Comparison of ENCODE assay signal across 8 cellular contexts in the genomic region with DNA sequence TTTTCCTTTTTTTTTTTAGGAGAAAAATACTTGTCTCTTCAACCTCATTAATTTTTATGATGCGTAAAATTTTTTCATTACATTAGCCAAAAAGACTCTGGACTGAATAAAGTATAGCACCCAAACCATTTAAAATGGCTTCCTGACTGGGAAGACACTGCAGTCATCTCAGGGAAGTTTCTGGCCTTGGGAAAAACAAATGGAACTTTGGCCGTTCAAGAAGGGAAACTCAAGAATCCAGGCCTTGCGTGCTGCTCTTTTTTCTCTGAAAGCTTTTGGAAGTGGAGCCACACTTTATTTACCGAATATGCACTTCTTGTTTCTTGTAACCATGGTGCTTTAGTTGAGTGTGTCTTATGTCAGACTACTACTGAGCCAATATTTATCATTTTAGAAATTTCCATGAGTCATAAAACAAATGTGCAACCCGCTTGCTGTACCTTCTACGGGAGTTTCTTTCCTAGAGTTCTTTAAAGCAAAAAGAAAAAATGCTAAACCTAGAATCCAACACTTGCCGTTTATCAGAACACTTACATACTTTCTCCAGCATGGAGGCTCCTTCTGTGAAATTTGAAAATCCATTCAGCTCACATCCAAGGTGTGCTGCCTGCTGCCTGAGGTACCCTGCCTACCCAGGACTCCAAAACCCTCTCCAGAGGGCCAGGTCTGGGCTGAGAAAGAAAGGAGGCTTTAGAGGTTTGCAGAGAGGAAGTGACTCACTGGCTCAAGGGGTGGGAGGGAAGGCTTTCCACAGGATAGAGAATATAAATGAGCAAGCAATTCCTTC. TPM values are rescaled to one million over a fixed set of nuclear protein-coding genes. Genes with fewer than 3 reads are reported as not detected.
A peak's percentile ranks its signal among the peaks of the same experiment; 100 is the strongest.
DNase-seq lines count a peak whose midpoint lies in the region; ATAC-seq and TF ChIP-seq lines count a peak whose summit lies in the region.

No MANE protein-coding gene starts in this region.

- H3K36me3 Mint-ChIP-seq in T-helper 2 cell treated with Interferon-gamma antibody and Interleukin-4, amounts not matched to agents 5 μg/mL and 100 μg/mL, for 36 hours (ENCODE audit: low read depth) = no peaks in the 10 kb centered on the region

- peak; percentile 28 for TF ChIP-seq EP300 in transverse colon (IDR thresholded peaks at IDR 0.05; ENCODE audit: low read depth)

- no peak overlapping the region for H2AFZ ChIP-seq in PC-3 (ENCODE audit: low read length)

- POLR2A ChIA-PET in PC-3 (lab: Charles Lee; ENCODE audit: unreplicated experiment) = interaction anchor here (0.5 to 2.4 kb wide), 4 partner anchors 11 to 432 kb away, joined by 7 to 26 read pairs (median 9); partner anchors contain the start of gene DSTN

- in situ Hi-C loops in transverse colon (cut with MboI; ENCODE audit: low pct_ligation_motif_present in 1 of 4, low pct_unique_long_range_greater_than_20kb in 1 of 4, low sequenced_read_pairs in 3 of 4) = no loop called here

- no peaks in the 10 kb centered on the region for H3K79me2 ChIP-seq in PC-3 (ENCODE audit: low read length)

- TSS peak; percentile 86 for BruUV-seq in PC-3 (replicated peaks; lab: Mats Ljungman, UMichigan)

- TF ChIP-seq POLR2A in breast epithelium (IDR thresholded peaks at IDR 0.05) (no peak), transverse colon (IDR thresholded peaks at IDR 0.05) (no peak)

- peak overlapping the region; percentile 67 for H3K27ac Mint-ChIP-seq in T-helper 2 cell treated with Interferon-gamma antibody and Interleukin-4, amounts not matched to agents 5 μg/mL and 100 μg/mL, for 36 hours

- DNase-seq in T-helper 2 cell treated with Interferon-gamma antibody and Interleukin-4, amounts not matched to agents 5 μg/mL and 100 μg/mL, for 36 hours (ENCODE audit: low spot score) = peak; percentile 57
- no peak for DNase-seq in T-helper 2 cell
- DNase-seq in PC-3 = peak; percentile 95
- DNase-seq in breast epithelium (ENCODE audit: low spot score in 2 of 2) = no peak
- DNase-seq in left lung = peak in 1 of 2 donors; percentile 69
- DNase-seq in transverse colon = peak; percentile 35
- DNase-seq in activated CD8-positive, alpha-beta memory T cell treated with anti-CD3 and anti-CD28 coated beads for 24 hours = no peak

- H3K36me3 ChIP-seq in PC-3 (ENCODE audit: low read depth, low read length) (no peaks in the 10 kb centered on the region), breast epithelium (no peaks in the 10 kb centered on the region), left lung (no peaks in the 10 kb centered on the region), transverse colon (no peaks in the 10 kb centered on the region)

- no peaks in the 10 kb centered on the region for H3K27me3 ChIP-seq in PC-3 (ENCODE audit: low read length)
- no peaks in the 10 kb centered on the region for H3K27me3 ChIP-seq in breast epithelium
- no peaks in the 10 kb centered on the region for H3K27me3 ChIP-seq in left lung
- H3K27me3 ChIP-seq in transverse colon = no peaks in the 10 kb centered on the region

- H3K9me3 Mint-ChIP-seq in T-helper 2 cell treated with Interferon-gamma antibody and Interleukin-4, amounts not matched to agents 5 μg/mL and 100 μg/mL, for 36 hours = no peaks in the 10 kb centered on the region

- no peaks in the 10 kb centered on the region for H3K27me3 Mint-ChIP-seq in T-helper 2 cell treated with Interferon-gamma antibody and Interleukin-4, amounts not matched to agents 5 μg/mL and 100 μg/mL, for 36 hours (ENCODE audit: low read depth)

- H3K9ac ChIP-seq in PC-3 (ENCODE audit: low read length) = peak overlapping the region; percentile 95

- H3K4me3 ChIP-seq in PC-3 (ENCODE audit: low read length) (peak overlapping the region; percentile 64), breast epithelium (peak overlapping the region in 1 of 3 donors; percentile 31), left lung (no peak overlapping the region), transverse colon (no peak overlapping the region)

- H3F3A ChIP-seq in PC-3 (ENCODE audit: low read length, unreplicated experiment) = peaks cover 14% of the 10 kb centered on the region

- CTCF ChIA-PET in PC-3 (lab: Charles Lee) = no interaction called here

- no peaks in the 10 kb centered on the region for H3K9me3 ChIP-seq in PC-3 (ENCODE audit: low read length)
- no peaks in the 10 kb centered on the region for H3K9me3 ChIP-seq in breast epithelium
- H3K9me3 ChIP-seq in left lung = no peaks in the 10 kb centered on the region
- no peaks in the 10 kb centered on the region for H3K9me3 ChIP-seq in transverse colon

- no peaks in the 10 kb centered on the region for H4K20me1 ChIP-seq in PC-3 (ENCODE audit: low read length)

- intact Hi-C loops in PC-3 (cut with micrococcal nuclease) = loop anchor here (1.0 to 5.0 kb wide), 3 partner anchors 11 to 694 kb away; partner anchors contain the start of gene SNX5
- intact Hi-C loops in breast epithelium (cut with DNase I; ENCODE audit: low total_unique reads) = no loop called here
- intact Hi-C loops in left lung (cut with DNase I) = no loop called here
- intact Hi-C loops in transverse colon (cut with DNase I; ENCODE audit: low total_unique reads) = no loop called here

- 35 to 39% methylated on average over 6 to 7 of the region's 7 CpGs for WGBS in transverse colon (ENCODE audit: low coverage in 1 of 2), 2 donors

- H3K9me2 ChIP-seq in PC-3 (replicated peaks; ENCODE audit: low read length) = no peaks in the 10 kb centered on the region

- H3K27ac ChIP-seq in PC-3 (ENCODE audit: low read length) (peak overlapping the region; percentile 98), breast epithelium (peak overlapping the region; percentile 92 to 93), left lung (peak overlapping the region; percentile 89 to 97), transverse colon (peak overlapping the region; percentile 85 to 98 (median 88))

- TF ChIP-seq CTCF in PC-3 (conservative IDR thresholded peaks at IDR 0.05; ENCODE audit: low read depth, low read length) (no peak), breast epithelium (IDR thresholded peaks at IDR 0.05) (no peak), left lung (IDR thresholded peaks at IDR 0.05) (no peak), transverse colon (IDR thresholded peaks at IDR 0.05) (no peak)

- H3K4me1 ChIP-seq in PC-3 (ENCODE audit: insufficient read depth, low read length) (peaks cover 50% of the 10 kb centered on the region), breast epithelium (peaks cover 9 to 13% of the 10 kb centered on the region in 2 donors), left lung (peaks cover 20 to 34% of the 10 kb centered on the region in 2 donors), transverse colon (peaks cover 13 to 35% (median 27%) of the 10 kb centered on the region in 4 donors)

- H3K4me2 ChIP-seq in PC-3 (ENCODE audit: low read length) = peak overlapping the region; percentile 88

- ATAC-seq in PC-3 (peak; percentile 76), left lung (peak; percentile 82), GM21367 (IDR thresholded peaks at IDR 0.05; ENCODE audit: unreplicated experiment) (no peak)

- H3K4me3 Mint-ChIP-seq in T-helper 2 cell treated with Interferon-gamma antibody and Interleukin-4, amounts not matched to agents 5 μg/mL and 100 μg/mL, for 36 hours = no peak overlapping the region

- peaks cover 15% of the 10 kb centered on the region for H3K4me1 Mint-ChIP-seq in T-helper 2 cell treated with Interferon-gamma antibody and Interleukin-4, amounts not matched to agents 5 μg/mL and 100 μg/mL, for 36 hours (ENCODE audit: low read depth)

RNA-seq across cellular contexts. Expression of gene DSTN, which starts 11.5 kb away (rescaled TPM):
- total RNA-seq in PC-3 (2014; rRNA removed) (177 and 182 TPM in 2 replicates), breast epithelium (100 to 1,000 TPM; 180 to 384 (median 272) TPM), left lung (100 to 1,000 TPM; 504 to 551 TPM), transverse colon (100 to 1,000 TPM; 280 to 589 (median 373) TPM)

RNA-seq across cellular contexts. Expression of gene BFSP1, which starts 27.2 kb away (rescaled TPM):
- 2.2 and 2.7 TPM in 2 replicates for total RNA-seq in PC-3 (2014; rRNA removed)
- total RNA-seq in breast epithelium = 1 to 10 TPM in 2 of 3 donors, under 1 TPM in 1; 0.80 to 2.8 (median 1.6) TPM
- total RNA-seq in left lung = 1 to 10 TPM; 1.9 TPM
- total RNA-seq in transverse colon = under 1 TPM in 3 of 4 donors, not detected in 1; 0.75 to 1.00 (median 0.82) TPM

Comparison
In these comparisons a context has a peak if more than half of its experiments do, and no peak if none do; other contexts are left out.
1. DNase-seq: peak in T-helper 2 cell treated with Interferon-gamma antibody and Interleukin-4, amounts not matched to agents 5 μg/mL and 100 μg/mL, for 36 hours (single experiment), PC-3 (single experiment) and transverse colon (single experiment); none in T-helper 2 cell (0 of 5), breast epithelium (0 of 2) and activated CD8-positive, alpha-beta memory T cell treated with anti-CD3 and anti-CD28 coated beads for 24 hours (single experiment).
2. Peak in every context shown above with its lines, with median percentiles within 50 percentile points of each other: H3K27ac ChIP-seq.